26 cellular contexts compared by ENCODE assay signal in the genomic region with DNA sequence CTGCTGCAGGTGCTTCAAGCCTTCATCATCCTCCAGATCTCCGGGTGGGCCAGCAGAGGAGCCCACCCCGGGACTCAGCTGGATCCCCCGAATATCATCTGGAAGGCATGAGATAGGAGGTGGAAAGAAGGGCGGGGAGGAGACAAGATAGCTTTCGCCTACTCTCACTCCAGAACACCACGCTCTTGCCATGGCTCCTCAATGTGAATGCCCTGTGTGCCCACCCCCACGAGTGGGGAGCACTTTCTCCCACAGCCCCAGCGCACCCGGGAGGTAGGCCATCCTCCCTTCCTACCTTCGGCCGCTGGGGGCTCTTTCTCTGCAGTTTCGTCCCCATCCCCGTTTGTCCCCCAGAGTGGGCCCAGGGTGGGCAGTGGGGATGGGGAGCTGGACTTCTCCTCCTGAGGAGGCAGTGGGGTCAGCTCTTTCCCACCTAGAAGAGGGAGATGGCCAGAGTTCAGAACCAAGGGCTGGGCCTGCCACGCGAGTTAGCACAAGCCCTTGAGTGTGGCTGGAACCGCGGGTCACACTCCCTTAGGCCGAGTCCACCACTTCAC. TPM values are rescaled to one million over a fixed set of nuclear protein-coding genes. Genes with fewer than 3 reads are reported as not detected.
"Had no signal": no experiment of that assay in that cellular context is flagged by ENCODE, and none has a peak within 500 bp of the region (broad histone marks: within the 10 kb centered on the region; RNA-seq: fewer than 3 reads in every experiment).

No MANE protein-coding gene starts in this region.

- H3K4me1 ChIP-seq: breast epithelium had no signal

- H3K4me3 Mint-ChIP-seq: activated CD4-positive, alpha-beta T cell treated with anti-CD3 and anti-CD28 coated beads, Interleukin-2, amount 10 ng/mL, durations not matched to agents 7 days and 5 days; activated CD8-positive, alpha-beta T cell treated with anti-CD3 and anti-CD28 coated beads, Interleukin-2, amount 10 ng/mL, durations not matched to agents 7 days and 5 days; activated naive CD4-positive, alpha-beta T cell treated with anti-CD3 and anti-CD28 coated beads, Interleukin-2, amount 50 U/mL, for 24 hours; activated T-cell treated with anti-CD3 and anti-CD28 coated beads, Interleukin-2, amount 50 U/mL, for 4 hours; naive thymus-derived CD4-positive, alpha-beta T cell; neural progenitor cell; stimulated activated naive CD8-positive, alpha-beta T cell treated with anti-CD3 and anti-CD28 coated beads, Interleukin-15, amount 100 ng/mL, for 72 hours had no signal

- DNase-seq: activated CD4-positive, alpha-beta T cell treated with anti-CD3 and anti-CD28 coated beads, Interleukin-2, amount 10 ng/mL, durations not matched to agents 7 days and 5 days; activated CD4-positive, CD25-positive, alpha-beta regulatory T cell; activated CD8-positive, alpha-beta T cell treated with anti-CD3 and anti-CD28 coated beads, Interleukin-2, amount 10 ng/mL, durations not matched to agents 7 days and 5 days; activated effector memory CD4-positive, alpha-beta T cell treated with Interleukin-2 at 50 U/mL for 16 hours; activated T-cell treated with anti-CD3 and anti-CD28 coated beads, Interleukin-2, amount 50 U/mL, for 4 hours; cerebellar nuclear complex; cortex of kidney; effector CD4-positive, alpha-beta T cell; heart right ventricle; mesenchymal stem cell; naive thymus-derived CD4-positive, alpha-beta T cell; ovary; psoas muscle; stimulated activated CD4-positive, alpha-beta T cell treated with anti-CD3 and anti-CD28 coated beads, Interleukin-2, amount 100 ng/mL, for 24 hours; stimulated activated naive CD8-positive, alpha-beta T cell treated with anti-CD3 and anti-CD28 coated beads, Interleukin-15, amount 100 ng/mL, for 72 hours; T-helper 9 cell; transverse colon; uterus had no signal

- ATAC-seq: activated CD8-positive, alpha-beta T cell treated with anti-CD3 and anti-CD28 coated beads, Interleukin-2, amount 10 ng/mL, durations not matched to agents 7 days and 5 days; activated T-cell treated with anti-CD3 and anti-CD28 coated beads, Interleukin-2, amount 50 U/mL, for 4 hours; esophagus mucosa; gastroesophageal sphincter; heart right ventricle; naive thymus-derived CD4-positive, alpha-beta T cell; psoas muscle; right cardiac atrium; stimulated activated naive CD8-positive, alpha-beta T cell treated with anti-CD3 and anti-CD28 coated beads, Interleukin-15, amount 100 ng/mL, for 72 hours had no signal

- H3K4me2 ChIP-seq: neural progenitor cell had no signal

- H3K9me3 Mint-ChIP-seq: activated CD4-positive, alpha-beta T cell treated with anti-CD3 and anti-CD28 coated beads, Interleukin-2, amount 10 ng/mL, durations not matched to agents 7 days and 5 days; activated naive CD4-positive, alpha-beta T cell treated with anti-CD3 and anti-CD28 coated beads, Interleukin-2, amount 50 U/mL, for 24 hours; activated T-cell treated with anti-CD3 and anti-CD28 coated beads, Interleukin-2, amount 50 U/mL, for 4 hours; neural progenitor cell; stimulated activated naive CD8-positive, alpha-beta T cell treated with anti-CD3 and anti-CD28 coated beads, Interleukin-15, amount 100 ng/mL, for 72 hours had no signal

- H3K36me3 ChIP-seq: neural progenitor cell, ovary, uterus had no signal

- H2AFZ ChIP-seq: neural progenitor cell had no signal

- H3K4me3 ChIP-seq: adrenal gland, breast epithelium, gastroesophageal sphincter, heart right ventricle, neural progenitor cell, ovary, psoas muscle, suprapubic skin, transverse colon, uterus had no signal

- H3K36me3 Mint-ChIP-seq: activated naive CD4-positive, alpha-beta T cell treated with anti-CD3 and anti-CD28 coated beads, Interleukin-2, amount 50 U/mL, for 24 hours had no signal

- H3K27me3 ChIP-seq: adrenal gland, breast epithelium, gastroesophageal sphincter, heart right ventricle, neural progenitor cell, ovary, suprapubic skin, transverse colon, uterus had no signal

- H3K27ac ChIP-seq: adrenal gland, breast epithelium, gastroesophageal sphincter, heart right ventricle, neural progenitor cell, ovary, psoas muscle, suprapubic skin, transverse colon had no signal

- H3K9me3 ChIP-seq: adrenal gland, breast epithelium, gastroesophageal sphincter, heart right ventricle, ovary, psoas muscle, suprapubic skin, transverse colon, uterus had no signal

- H3K27me3 Mint-ChIP-seq: activated CD4-positive, alpha-beta T cell treated with anti-CD3 and anti-CD28 coated beads, Interleukin-2, amount 10 ng/mL, durations not matched to agents 7 days and 5 days; activated naive CD4-positive, alpha-beta T cell treated with anti-CD3 and anti-CD28 coated beads, Interleukin-2, amount 50 U/mL, for 24 hours; naive thymus-derived CD4-positive, alpha-beta T cell; stimulated activated naive CD8-positive, alpha-beta T cell treated with anti-CD3 and anti-CD28 coated beads, Interleukin-15, amount 100 ng/mL, for 72 hours had no signal

- H3K9ac ChIP-seq: neural progenitor cell had no signal

- H3K27ac Mint-ChIP-seq: activated CD4-positive, alpha-beta T cell treated with anti-CD3 and anti-CD28 coated beads, Interleukin-2, amount 10 ng/mL, durations not matched to agents 7 days and 5 days; activated CD8-positive, alpha-beta T cell treated with anti-CD3 and anti-CD28 coated beads, Interleukin-2, amount 10 ng/mL, durations not matched to agents 7 days and 5 days; activated naive CD4-positive, alpha-beta T cell treated with anti-CD3 and anti-CD28 coated beads, Interleukin-2, amount 50 U/mL, for 24 hours; neural progenitor cell had no signal

RNA-seq across cellular contexts. Expression of a gene that starts 28.9 kb away (rescaled TPM):
- polyA plus RNA-seq: heart right ventricle; naive thymus-derived CD4-positive, alpha-beta T cell; ovary; right cardiac atrium had no signal

RNA-seq across cellular contexts. Expression of a gene that starts 35.1 kb away (rescaled TPM):
- polyA plus RNA-seq: heart right ventricle; naive thymus-derived CD4-positive, alpha-beta T cell; psoas muscle; right cardiac atrium had no signal
